ENCODE assay signal across 24 cellular contexts in genomic region chr13:26280822-26281221, GRCh38. TPM values are rescaled to one million over a fixed set of nuclear protein-coding genes. Genes with fewer than 3 reads are reported as not detected.
DNase-seq lines count a peak whose midpoint lies in the region; ATAC-seq, FAIRE-seq and TF ChIP-seq lines count a peak whose summit lies in the region.
"Had no signal": no experiment of that assay in that cellular context is flagged by ENCODE, and none has a peak within 500 bp of the region (broad histone marks: within the 10 kb centered on the region; RNA-seq: fewer than 3 reads in every experiment).

No MANE protein-coding gene starts in this region.

- intact Hi-C loops in HepG2 (cut with micrococcal nuclease; ENCODE audit: unreplicated experiment) = no loop called here
- intact Hi-C loops in right lobe of liver (cut with DNase I) = no loop called here

- CTCF ChIA-PET in HepG2 (lab: Yijun Ruan, JAX; ENCODE audit: low intra/inter-chr PET ratio, low total read pairs) = no interaction called here

- peaks cover 25% of the 10 kb centered on the region for H3K79me2 ChIP-seq in HepG2 (ENCODE audit: insufficient read depth, low read length)
- H3K79me2 ChIP-seq in astrocyte (ENCODE audit: insufficient read depth, low read length) = peaks cover 37% of the 10 kb centered on the region

- DNase-seq in HepG2 (ENCODE audit: low spot score) (peak; percentile 4), right lobe of liver (no peak), astrocyte (ENCODE audit: low read depth) (peak; percentile 1), fibroblast of the aortic adventitia (ENCODE audit: low read depth) (peak; percentile 22), NCI-H1048 (lab: John Stamatoyannopoulos, UW) (no peak), NCI-H82 treated with DMSO at 0.1 percent for 48 hours (lab: John Stamatoyannopoulos, UW; ENCODE audit: unreplicated experiment) (no peak), upper lobe of left lung (no peak)
- DNase-seq: activated CD4-positive, alpha-beta T cell treated with anti-CD3 and anti-CD28 coated beads, Interleukin-2, amount 10 ng/mL, durations not matched to agents 7 days and 5 days; aorta; COR-L47; effector CD4-positive, alpha-beta T cell; left cardiac atrium; naive B cell; NCI-H446 treated with DMSO at 0.1 percent for 48 hours; NK-92 treated with Interleukin-12 subunit alpha and Interleukin-12 subunit beta, amount 100 ng/mL, for 24 hours; nucleus accumbens; stomach had no signal

- no peak overlapping the region for H2AFZ ChIP-seq in HepG2 (ENCODE audit: low read length)
- H2AFZ ChIP-seq in astrocyte (ENCODE audit: low read depth, low read length) = no peak overlapping the region

- H3K27me3 ChIP-seq in HepG2 (ENCODE audit: control insufficient read depth in 1 of 2, insufficient read depth in 2 of 2, low read length in 2 of 2) = no peaks in the 10 kb centered on the region
- no peaks in the 10 kb centered on the region for H3K27me3 ChIP-seq in right lobe of liver
- H3K27me3 ChIP-seq in astrocyte (ENCODE audit: insufficient read depth, low read length) = no peaks in the 10 kb centered on the region
- no peaks in the 10 kb centered on the region for H3K27me3 ChIP-seq in upper lobe of left lung
- H3K27me3 ChIP-seq: esophagus muscularis mucosa, stomach had no signal

- no peak overlapping the region for H3K4me2 ChIP-seq in HepG2 (ENCODE audit: low read depth, low read length)
- peak overlapping the region; percentile 49 for H3K4me2 ChIP-seq in astrocyte (ENCODE audit: low read length)
- H3K4me2 ChIP-seq: A549 had no signal

- TF ChIP-seq POLR2A in HepG2 (IDR thresholded peaks at IDR 0.05; ENCODE audit: insufficient read depth in 1 of 2, low read depth in 2 of 2, low read length in 2 of 2) (no peak), right lobe of liver (IDR thresholded peaks at IDR 0.05) (no peak), upper lobe of left lung (IDR thresholded peaks at IDR 0.05) (no peak)

- WGBS in HepG2 (ENCODE audit: low lambda C conversion rate) = 67% methylated on average over 1 of the region's 1 CpG
- WGBS in right lobe of liver (ENCODE audit: insufficient coverage, low coverage, low lambda C conversion rate, missing lambda C conversion rate) = no CpG with 5 or more reads among the region's 1 CpG
- 71 to 100% methylated on average over 1 of the region's 1 CpG for WGBS in upper lobe of left lung, 2 donors

- H3K27ac ChIP-seq in HepG2 (ENCODE audit: extremely low read length, insufficient read depth, low read length) (no peak overlapping the region), right lobe of liver (no peak overlapping the region), astrocyte (ENCODE audit: low read depth, low read length) (no peak overlapping the region), upper lobe of left lung (no peak overlapping the region)
- H3K27ac ChIP-seq: A549, esophagus muscularis mucosa, stomach had no signal

- H3K4me3 Mint-ChIP-seq in astrocyte (ENCODE audit: unreplicated experiment) = peak overlapping the region; percentile 5
- H3K4me3 Mint-ChIP-seq: activated CD4-positive, alpha-beta T cell treated with anti-CD3 and anti-CD28 coated beads, Interleukin-2, amount 10 ng/mL, durations not matched to agents 7 days and 5 days; activated naive CD4-positive, alpha-beta T cell treated with anti-CD3 and anti-CD28 coated beads, Interleukin-2, amount 50 U/mL, for 24 hours; activated T-helper 1 cell treated with anti-CD3 and anti-CD28 coated beads, Interleukin-12 subunit alpha, Interleukin-12 subunit beta, Interleukin-2, Interleukin-4 antibody, amounts not matched to agents 30 ng/mL and 10 ng/mL and 1 ng/mL, durations not matched to agents 14 hours and 24 hours and 36 hours had no signal

- 0 out of 5 replicates have a peak, but pooled peaks cover 0 to 2% of the 10 kb centered on the region in 2 experiments for H3K36me3 ChIP-seq in HepG2 (replicated peaks in 1 of 2; ENCODE audit: control insufficient read depth in 1 of 2, insufficient read depth in 2 of 2, low read length in 2 of 2)
- H3K36me3 ChIP-seq in right lobe of liver = no peaks in the 10 kb centered on the region
- H3K36me3 ChIP-seq in astrocyte (ENCODE audit: insufficient read depth, low read length) = no peaks in the 10 kb centered on the region
- peaks cover 0 to 7% (median 2%) of the 10 kb centered on the region in 4 donors for H3K36me3 ChIP-seq in upper lobe of left lung

- H3K9me3 Mint-ChIP-seq in astrocyte (ENCODE audit: unreplicated experiment) = no peaks in the 10 kb centered on the region

- ATAC-seq in HepG2 = no peak
- no peak for ATAC-seq in right lobe of liver
- ATAC-seq in GM21619 (IDR thresholded peaks at IDR 0.05; ENCODE audit: unreplicated experiment) = no peak
- no peak for ATAC-seq in upper lobe of left lung (ENCODE audit: low FRiP score in 2 of 2)
- ATAC-seq: A549, left cardiac atrium, Panc1 had no signal

- TF ChIP-seq EP300 in HepG2 (IDR thresholded peaks at IDR 0.05; ENCODE audit: low read depth in 2 of 2, low read length in 2 of 2) (no peak), HepG2 (CRISPR knock-in tag; IDR thresholded peaks at IDR 0.05; ENCODE audit: borderline replicate concordance) (no peak), upper lobe of left lung (IDR thresholded peaks at IDR 0.05) (no peak)

- no TSS peak for BruUV-seq in HepG2 (replicated peaks; lab: Mats Ljungman, UMichigan)

- TF ChIP-seq RAD21 in HepG2 (CRISPR knock-in tag; IDR thresholded peaks at IDR 0.05) = no peak

- in situ Hi-C loops in HepG2 (cut with HindIII; ENCODE audit: extremely low pct_ligation_motif_present, low pct_unique_long_range_greater_than_20kb) = no loop called here

- H4K20me1 ChIP-seq in HepG2 (ENCODE audit: insufficient read depth, low read length) (no peaks in the 10 kb centered on the region), astrocyte (ENCODE audit: insufficient read depth, low read length) (peaks cover 29% of the 10 kb centered on the region)

- H3K36me3 Mint-ChIP-seq in astrocyte (ENCODE audit: low read depth, unreplicated experiment) = peaks cover 15% of the 10 kb centered on the region

- H3K4me3 ChIP-seq in HepG2 (replicated peaks in 1 of 3; ENCODE audit: insufficient read depth in 1 of 3, low read depth in 2 of 3, low read length in 3 of 3) = no peak overlapping the region
- no peak overlapping the region for H3K4me3 ChIP-seq in right lobe of liver
- H3K4me3 ChIP-seq in astrocyte (ENCODE audit: insufficient read depth, low read depth, low read length) = no peak overlapping the region
- H3K4me3 ChIP-seq in fibroblast of the aortic adventitia (ENCODE audit: low read depth, low read length) = no peak overlapping the region
- no peak overlapping the region for H3K4me3 ChIP-seq in upper lobe of left lung
- H3K4me3 ChIP-seq: A549, esophagus muscularis mucosa, stomach had no signal

- H3K9me3 ChIP-seq in HepG2 (ENCODE audit: low read length) (no peaks in the 10 kb centered on the region), right lobe of liver (no peaks in the 10 kb centered on the region), astrocyte (ENCODE audit: insufficient read depth, low read depth, low read length) (no peaks in the 10 kb centered on the region), upper lobe of left lung (no peaks in the 10 kb centered on the region)
- H3K9me3 ChIP-seq: A549, esophagus muscularis mucosa, stomach had no signal

- peak overlapping the region; percentile 29 for H3K27ac Mint-ChIP-seq in astrocyte (ENCODE audit: unreplicated experiment)
- H3K27ac Mint-ChIP-seq: activated CD4-positive, alpha-beta T cell treated with anti-CD3 and anti-CD28 coated beads, Interleukin-2, amount 10 ng/mL, durations not matched to agents 7 days and 5 days; activated naive CD4-positive, alpha-beta T cell treated with anti-CD3 and anti-CD28 coated beads, Interleukin-2, amount 50 U/mL, for 24 hours; activated T-helper 1 cell treated with anti-CD3 and anti-CD28 coated beads, Interleukin-12 subunit alpha, Interleukin-12 subunit beta, Interleukin-2, Interleukin-4 antibody, amounts not matched to agents 30 ng/mL and 10 ng/mL and 1 ng/mL, durations not matched to agents 14 hours and 24 hours and 36 hours had no signal

- no peaks in the 10 kb centered on the region for H3K27me3 Mint-ChIP-seq in astrocyte (ENCODE audit: low read depth, unreplicated experiment)
- H3K27me3 Mint-ChIP-seq: activated CD4-positive, alpha-beta T cell treated with anti-CD3 and anti-CD28 coated beads, Interleukin-2, amount 10 ng/mL, durations not matched to agents 7 days and 5 days; activated naive CD4-positive, alpha-beta T cell treated with anti-CD3 and anti-CD28 coated beads, Interleukin-2, amount 50 U/mL, for 24 hours; naive B cell had no signal

- FAIRE-seq in HepG2 (lab: Jason Lieb, UNC) = no peak
- peak; percentile 34 for FAIRE-seq in astrocyte (lab: Jason Lieb, UNC)
- FAIRE-seq: A549, GM18507 had no signal

- H3K9ac ChIP-seq in HepG2 (ENCODE audit: insufficient read depth, low read depth, low read length) = no peak overlapping the region
- H3K9ac ChIP-seq in astrocyte (ENCODE audit: low read length) = no peak overlapping the region

- TF ChIP-seq CTCF in HepG2 (CRISPR knock-in tag; IDR thresholded peaks at IDR 0.05) (peak; percentile 19), right lobe of liver (IDR thresholded peaks at IDR 0.05) (no peak), astrocyte (IDR thresholded peaks at IDR 0.05; ENCODE audit: insufficient read depth, low read depth, low read length) (no peak), fibroblast of the aortic adventitia (IDR thresholded peaks at IDR 0.05; ENCODE audit: insufficient read depth, low read length) (no peak), upper lobe of left lung (IDR thresholded peaks at IDR 0.05) (no peak)

- H3K4me1 ChIP-seq in HepG2 (ENCODE audit: insufficient read depth, low read length) (0 out of 2 replicates have a peak, but pooled peaks cover 10% of the 10 kb centered on the region), right lobe of liver (no peaks in the 10 kb centered on the region), astrocyte (ENCODE audit: insufficient read depth, low read length) (peaks cover 5% of the 10 kb centered on the region), upper lobe of left lung (peaks cover 0 to 5% (median 2%) of the 10 kb centered on the region in 4 donors)

- peaks cover 13% of the 10 kb centered on the region for H3K4me1 Mint-ChIP-seq in astrocyte (ENCODE audit: low read depth, unreplicated experiment)
- H3K4me1 Mint-ChIP-seq: activated CD4-positive, alpha-beta T cell treated with anti-CD3 and anti-CD28 coated beads, Interleukin-2, amount 10 ng/mL, durations not matched to agents 7 days and 5 days had no signal

- POLR2A ChIA-PET in HepG2 (lab: Yijun Ruan, JAX) = no interaction called here

RNA-seq across cellular contexts. Expression of gene CDK8, which starts 26.9 kb away (rescaled TPM):
- total RNA-seq in HepG2 (2016; rRNA removed; fragmentation: Illumina TruSeq; extraction: Trizol) (16.4 and 21.3 TPM in 2 replicates), right lobe of liver (10 to 100 TPM in 1 of 6 experiments, 1 to 10 TPM in 5; 6.2 to 10.5 (median 7.7) TPM), astrocyte (27.4 and 32.4 TPM in 2 replicates), fibroblast of the aortic adventitia (ENCODE audit: low replicate concordance) (11.7 and 13.6 TPM in 2 replicates), upper lobe of left lung (10 to 100 TPM in 4 of 6 donors, 1 to 10 TPM in 2; 9.4 to 15.6 (median 10.8) TPM)
- total RNA-seq in HepG2 (2016; cell fraction: cytosol; rRNA removed; fragmentation: Illumina TruSeq; extraction: Trizol; ENCODE audit: low read depth) = 9.4 and 10.8 TPM in 2 replicates
- total RNA-seq in HepG2 (2016; cell fraction: insoluble cytoplasmic fraction; rRNA removed; fragmentation: Illumina TruSeq; extraction: Trizol) = 16.5 and 18.1 TPM in 2 replicates
- 14.5 and 14.6 TPM in 2 replicates for total RNA-seq in HepG2 (2016; cell fraction: membrane; rRNA removed; fragmentation: Illumina TruSeq; extraction: Trizol)
- total RNA-seq in HepG2 (2016; cell fraction: nucleus; rRNA removed; fragmentation: Illumina TruSeq; extraction: Trizol) = 13.3 and 15.7 TPM in 2 replicates
- polyA plus RNA-seq in HepG2 (2011; rRNA removed) = 13.7 and 15.8 TPM in 2 replicates
- polyA plus RNA-seq in HepG2 (2011; cell fraction: cytosol; rRNA removed) = 8.6 and 11.8 TPM in 2 replicates
- polyA plus RNA-seq in HepG2 (2011; cell fraction: nucleus; rRNA removed) = 14.0 TPM in 2 replicates
- polyA plus RNA-seq in HepG2 (2012) = 11.1 and 13.6 TPM in 2 replicates
- polyA plus RNA-seq in HepG2 (2016; cell fraction: cytosol; fragmentation: Illumina TruSeq; extraction: Trizol; ENCODE audit: low read depth) = 1.7 and 1.8 TPM in 2 replicates
- 17.6 and 18.5 TPM in 2 replicates for polyA plus RNA-seq in HepG2 (2016; cell fraction: insoluble cytoplasmic fraction; fragmentation: Illumina TruSeq; extraction: Trizol; ENCODE audit: low read depth)
- 6.1 and 6.3 TPM in 2 replicates for polyA plus RNA-seq in HepG2 (2016; cell fraction: membrane; fragmentation: Illumina TruSeq; extraction: Trizol; ENCODE audit: low read depth)
- 23.1 and 24.6 TPM in 2 replicates for polyA plus RNA-seq in HepG2 (2016; cell fraction: nucleus; fragmentation: Illumina TruSeq; extraction: Trizol; ENCODE audit: insufficient read depth, low read depth)
- 21.3 and 22.8 TPM in 2 replicates for polyA minus RNA-seq in HepG2 (2011; rRNA and poly(A)+ RNA removed; ENCODE audit: low replicate concordance)
- polyA minus RNA-seq in HepG2 (2011; cell fraction: cytosol; rRNA and poly(A)+ RNA removed) = 11.7 and 12.0 TPM in 2 replicates
- 14.9 and 15.5 TPM in 2 replicates for polyA minus RNA-seq in HepG2 (2011; cell fraction: nucleus; rRNA and poly(A)+ RNA removed)

RNA-seq across cellular contexts. Expression of gene RNF6, which starts 58.7 kb away (rescaled TPM):
- total RNA-seq in HepG2 (2016; rRNA removed; fragmentation: Illumina TruSeq; extraction: Trizol) (36.8 and 57.0 TPM in 2 replicates), right lobe of liver (10 to 100 TPM in 5 of 6 experiments, 1 to 10 TPM in 1; 8.2 to 17.3 (median 11.3) TPM), astrocyte (41.9 and 51.7 TPM in 2 replicates), fibroblast of the aortic adventitia (ENCODE audit: low replicate concordance) (24.5 and 39.0 TPM in 2 replicates), upper lobe of left lung (10 to 100 TPM; 14.7 to 39.9 (median 30.7) TPM)
- total RNA-seq in HepG2 (2016; cell fraction: cytosol; rRNA removed; fragmentation: Illumina TruSeq; extraction: Trizol; ENCODE audit: low read depth) = 3.7 and 5.1 TPM in 2 replicates
- 36.4 and 55.9 TPM in 2 replicates for total RNA-seq in HepG2 (2016; cell fraction: insoluble cytoplasmic fraction; rRNA removed; fragmentation: Illumina TruSeq; extraction: Trizol)
- 17.4 and 17.7 TPM in 2 replicates for total RNA-seq in HepG2 (2016; cell fraction: membrane; rRNA removed; fragmentation: Illumina TruSeq; extraction: Trizol)
- 20.6 and 28.2 TPM in 2 replicates for total RNA-seq in HepG2 (2016; cell fraction: nucleus; rRNA removed; fragmentation: Illumina TruSeq; extraction: Trizol)
- polyA plus RNA-seq in HepG2 (2011; rRNA removed) = 11.2 and 14.6 TPM in 2 replicates
- polyA plus RNA-seq in HepG2 (2011; cell fraction: cytosol; rRNA removed) = 6.3 and 9.5 TPM in 2 replicates
- polyA plus RNA-seq in HepG2 (2011; cell fraction: nucleus; rRNA removed) = 9.8 and 10.1 TPM in 2 replicates
- polyA plus RNA-seq in HepG2 (2012) = 13.6 and 16.9 TPM in 2 replicates
- polyA plus RNA-seq in HepG2 (2016; cell fraction: cytosol; fragmentation: Illumina TruSeq; extraction: Trizol; ENCODE audit: low read depth) = 1.6 and 2.4 TPM in 2 replicates
- polyA plus RNA-seq in HepG2 (2016; cell fraction: insoluble cytoplasmic fraction; fragmentation: Illumina TruSeq; extraction: Trizol; ENCODE audit: low read depth) = 38.4 and 39.3 TPM in 2 replicates
- 6.1 and 6.2 TPM in 2 replicates for polyA plus RNA-seq in HepG2 (2016; cell fraction: membrane; fragmentation: Illumina TruSeq; extraction: Trizol; ENCODE audit: low read depth)
- 22.4 and 23.7 TPM in 2 replicates for polyA plus RNA-seq in HepG2 (2016; cell fraction: nucleus; fragmentation: Illumina TruSeq; extraction: Trizol; ENCODE audit: insufficient read depth, low read depth)
- 18.3 and 22.6 TPM in 2 replicates for polyA minus RNA-seq in HepG2 (2011; rRNA and poly(A)+ RNA removed; ENCODE audit: low replicate concordance)
- polyA minus RNA-seq in HepG2 (2011; cell fraction: cytosol; rRNA and poly(A)+ RNA removed) = 13.7 and 16.2 TPM in 2 replicates
- polyA minus RNA-seq in HepG2 (2011; cell fraction: nucleus; rRNA and poly(A)+ RNA removed) = 27.4 and 33.7 TPM in 2 replicates

Comparison
In these comparisons a context has a peak if more than half of its experiments do, and no peak if none do; other contexts are left out.
1. DNase-seq: peak in HepG2 (single experiment), astrocyte (single experiment) and fibroblast of the aortic adventitia (single experiment); none in right lobe of liver (0 of 3), NCI-H1048 (single experiment), NCI-H82 treated with DMSO at 0.1 percent for 48 hours (single experiment) and upper lobe of left lung (0 of 2).